1 cellular context compared by ENCODE assay signal in genomic region chr7:114086906-114087651, GRCh38.
A peak's percentile ranks its signal among the peaks of the same experiment; 100 is the strongest.
TF ChIP-seq lines count a peak whose summit lies in the region.

No MANE protein-coding gene starts in this region.

TF ChIP-seq in HEK293, 187 proteins besides CTCF, POLR2A, EP300 and RAD21 (continued from another document):
- TF ChIP-seq TSHZ1 (tag by site-specific recombination; IDR thresholded peaks at IDR 0.05; ENCODE audit: borderline replicate concordance) = no peak
- no peak for TF ChIP-seq ZNF184 (tag by site-specific recombination; IDR thresholded peaks at IDR 0.05)
- TF ChIP-seq IKZF3 (tag by site-specific recombination; IDR thresholded peaks at IDR 0.05) = peak; percentile 80
- TF ChIP-seq PRDM1 (tag by site-specific recombination; IDR thresholded peaks at IDR 0.05) = peak; percentile 20; the same call in 1 of the 2 replicates
- TF ChIP-seq ZFHX2 (tag by site-specific recombination; conservative IDR thresholded peaks at IDR 0.05) = peak; percentile 33; the same call in 1 of the 2 replicates
- TF ChIP-seq SP3 (tag by site-specific recombination; IDR thresholded peaks at IDR 0.05) = peak; percentile 37
- no peak for TF ChIP-seq ZBTB11 (tag by site-specific recombination; conservative IDR thresholded peaks at IDR 0.05; ENCODE audit: low read depth)
- no peak for TF ChIP-seq ZIC2 (tag by site-specific recombination; IDR thresholded peaks at IDR 0.05)
- TF ChIP-seq ZNF621 (tag by site-specific recombination; IDR thresholded peaks at IDR 0.05) = no peak
- no peak for TF ChIP-seq SCRT2 (tag by site-specific recombination; IDR thresholded peaks at IDR 0.05)
- no peak for TF ChIP-seq KLF16 (tag by site-specific recombination; IDR thresholded peaks at IDR 0.05)
- no peak for TF ChIP-seq KLF7 (tag by site-specific recombination; IDR thresholded peaks at IDR 0.05; ENCODE audit: borderline replicate concordance)
- TF ChIP-seq, protein P1, sequence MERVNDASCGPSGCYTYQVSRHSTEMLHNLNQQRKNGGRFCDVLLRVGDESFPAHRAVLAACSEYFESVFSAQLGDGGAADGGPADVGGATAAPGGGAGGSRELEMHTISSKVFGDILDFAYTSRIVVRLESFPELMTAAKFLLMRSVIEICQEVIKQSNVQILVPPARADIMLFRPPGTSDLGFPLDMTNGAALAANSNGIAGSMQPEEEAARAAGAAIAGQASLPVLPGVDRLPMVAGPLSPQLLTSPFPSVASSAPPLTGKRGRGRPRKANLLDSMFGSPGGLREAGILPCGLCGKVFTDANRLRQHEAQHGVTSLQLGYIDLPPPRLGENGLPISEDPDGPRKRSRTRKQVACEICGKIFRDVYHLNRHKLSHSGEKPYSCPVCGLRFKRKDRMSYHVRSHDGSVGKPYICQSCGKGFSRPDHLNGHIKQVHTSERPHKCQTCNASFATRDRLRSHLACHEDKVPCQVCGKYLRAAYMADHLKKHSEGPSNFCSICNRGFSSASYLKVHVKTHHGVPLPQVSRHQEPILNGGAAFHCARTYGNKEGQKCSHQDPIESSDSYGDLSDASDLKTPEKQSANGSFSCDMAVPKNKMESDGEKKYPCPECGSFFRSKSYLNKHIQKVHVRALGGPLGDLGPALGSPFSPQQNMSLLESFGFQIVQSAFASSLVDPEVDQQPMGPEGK (tag by site-specific recombination; IDR thresholded peaks at IDR 0.05) = no peak
- TF ChIP-seq, protein P2, sequence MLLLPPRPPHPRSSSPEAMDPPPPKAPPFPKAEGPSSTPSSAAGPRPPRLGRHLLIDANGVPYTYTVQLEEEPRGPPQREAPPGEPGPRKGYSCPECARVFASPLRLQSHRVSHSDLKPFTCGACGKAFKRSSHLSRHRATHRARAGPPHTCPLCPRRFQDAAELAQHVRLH (tag by site-specific recombination; IDR thresholded peaks at IDR 0.05) = no peak
- no peak for TF ChIP-seq ZNF639 (tag by site-specific recombination; IDR thresholded peaks at IDR 0.05)
- TF ChIP-seq ZXDB (tag by site-specific recombination; IDR thresholded peaks at IDR 0.05) = peak; percentile 7; the same call in 1 of the 2 replicates
- TF ChIP-seq, protein P3, sequence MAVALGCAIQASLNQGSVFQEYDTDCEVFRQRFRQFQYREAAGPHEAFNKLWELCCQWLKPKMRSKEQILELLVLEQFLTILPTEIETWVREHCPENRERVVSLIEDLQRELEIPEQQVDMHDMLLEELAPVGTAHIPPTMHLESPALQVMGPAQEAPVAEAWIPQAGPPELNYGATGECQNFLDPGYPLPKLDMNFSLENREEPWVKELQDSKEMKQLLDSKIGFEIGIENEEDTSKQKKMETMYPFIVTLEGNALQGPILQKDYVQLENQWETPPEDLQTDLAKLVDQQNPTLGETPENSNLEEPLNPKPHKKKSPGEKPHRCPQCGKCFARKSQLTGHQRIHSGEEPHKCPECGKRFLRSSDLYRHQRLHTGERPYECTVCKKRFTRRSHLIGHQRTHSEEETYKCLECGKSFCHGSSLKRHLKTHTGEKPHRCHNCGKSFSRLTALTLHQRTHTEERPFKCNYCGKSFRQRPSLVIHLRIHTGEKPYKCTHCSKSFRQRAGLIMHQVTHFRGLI (tag by site-specific recombination; IDR thresholded peaks at IDR 0.05) = peak; percentile 94
- peak; percentile 33; the same call in 1 of the 2 replicates for TF ChIP-seq SP2 (tag by site-specific recombination; IDR thresholded peaks at IDR 0.05)
- TF ChIP-seq ZNF76 (tag by site-specific recombination; IDR thresholded peaks at IDR 0.05; ENCODE audit: borderline replicate concordance, low read depth) = no peak
- peak; percentile 33 for TF ChIP-seq ZNF366 (tag by site-specific recombination; conservative IDR thresholded peaks at IDR 0.05)
- TF ChIP-seq ZSCAN5A (tag by site-specific recombination; IDR thresholded peaks at IDR 0.05) = no peak
- TF ChIP-seq ZBTB17 (tag by site-specific recombination; IDR thresholded peaks at IDR 0.05) = no peak
- TF ChIP-seq ZNF513 (tag by site-specific recombination; IDR thresholded peaks at IDR 0.05) = no peak
- peak; percentile 86 for TF ChIP-seq ZNF341 (tag by site-specific recombination; IDR thresholded peaks at IDR 0.05; ENCODE audit: low read depth)
- no peak for TF ChIP-seq ZNF211 (tag by site-specific recombination; IDR thresholded peaks at IDR 0.05; ENCODE audit: low read depth)
- 0 out of 2 replicates have a peak, but pooled peaks have one; percentile 21 for TF ChIP-seq ZNF394 (tag by site-specific recombination; IDR thresholded peaks at IDR 0.05; ENCODE audit: borderline replicate concordance)
- 0 out of 2 replicates have a peak, but pooled peaks have one; percentile 27 for TF ChIP-seq BCL6B (tag by site-specific recombination; IDR thresholded peaks at IDR 0.05)
- no peak for TF ChIP-seq ZNF629 (tag by site-specific recombination; IDR thresholded peaks at IDR 0.05)
- TF ChIP-seq PRDM10 (tag by site-specific recombination; IDR thresholded peaks at IDR 0.05) = 0 out of 2 replicates have a peak, but pooled peaks have one; percentile 20
- TF ChIP-seq ZNF416 (tag by site-specific recombination; IDR thresholded peaks at IDR 0.05) = no peak
- no peak for TF ChIP-seq ZNF560 (tag by site-specific recombination; IDR thresholded peaks at IDR 0.05; ENCODE audit: borderline replicate concordance)
- no peak for TF ChIP-seq TRIM28 (IDR thresholded peaks at IDR 0.05; ENCODE audit: borderline replicate concordance, low read length)
- TF ChIP-seq ZBTB21 (tag by site-specific recombination; IDR thresholded peaks at IDR 0.05) = no peak
- no peak for TF ChIP-seq ZNF624 (tag by site-specific recombination; IDR thresholded peaks at IDR 0.05)
- TF ChIP-seq ZNF701 (tag by site-specific recombination; IDR thresholded peaks at IDR 0.05) = no peak
